ENCODE assay signal across 8 cellular contexts in the genomic region with DNA sequence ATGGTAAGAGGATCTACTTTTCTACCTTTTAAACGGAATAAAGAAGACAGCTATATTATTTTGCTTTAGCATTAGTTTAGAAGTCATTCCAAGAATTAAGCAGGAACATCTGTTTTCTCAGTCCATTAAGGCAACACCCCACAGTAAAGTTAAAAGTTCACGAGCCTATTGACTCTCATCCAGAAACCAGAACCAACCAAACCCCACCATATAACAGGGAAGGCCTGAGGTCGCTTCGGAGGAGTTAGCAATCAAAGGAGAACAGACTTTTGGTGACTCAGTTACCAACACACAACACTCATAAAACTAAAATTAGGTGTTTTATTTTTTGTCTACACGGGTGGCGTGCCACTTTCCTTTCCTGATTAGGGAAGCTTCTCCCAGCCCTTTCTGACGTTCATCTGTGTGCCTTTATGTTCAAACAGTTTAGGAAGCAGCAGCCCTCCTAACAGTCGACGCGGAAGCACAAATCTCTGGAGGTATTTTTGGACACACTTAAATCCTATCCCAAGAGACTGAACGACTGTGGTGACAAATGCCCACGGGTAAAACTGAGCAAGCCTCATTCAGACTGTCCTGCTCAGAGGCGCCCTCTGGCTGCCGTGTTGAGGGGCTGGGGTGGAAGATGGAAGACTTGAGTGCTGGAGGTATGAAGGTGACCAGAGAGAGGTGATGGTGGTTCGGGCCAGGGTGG. TPM values are rescaled to one million over a fixed set of nuclear protein-coding genes. Genes with fewer than 3 reads are reported as not detected.
DNase-seq lines count a peak whose midpoint lies in the region; ATAC-seq lines count a peak whose summit lies in the region.

No MANE protein-coding gene starts in this region.

- no peak overlapping the region for H2BK12ac ChIP-seq in mesenchymal stem cell (ENCODE audit: low read length in 2 of 2)

- no peak overlapping the region for H2AFZ ChIP-seq in mesenchymal stem cell (ENCODE audit: low read depth, low read length)

- no peak overlapping the region for H3K18ac ChIP-seq in mesenchymal stem cell (ENCODE audit: low read depth in 1 of 2, low read length in 2 of 2)

- H2AK5ac ChIP-seq in mesenchymal stem cell (ENCODE audit: low read length, severe bottlenecking), result no peak overlapping the region

- H3K36me3 ChIP-seq in mesenchymal stem cell (ENCODE audit: control insufficient read depth in 1 of 2, insufficient read depth in 2 of 2, low read depth in 1 of 2, low read length in 2 of 2), result no peaks in the 10 kb centered on the region

- no peak for ATAC-seq in GM18858 (IDR thresholded peaks at IDR 0.05; ENCODE audit: unreplicated experiment)

- WGBS in mesenchymal stem cell, result 43% methylated on average over 15 of the region's 15 CpGs

- peak overlapping the region; percentile 62 for H3K9ac ChIP-seq in mesenchymal stem cell (ENCODE audit: low read length)

- H3K9me3 ChIP-seq in mesenchymal stem cell (ENCODE audit: control insufficient read depth, low read length), result no peaks in the 10 kb centered on the region

- no peak overlapping the region for H2BK15ac ChIP-seq in mesenchymal stem cell (ENCODE audit: low read depth, poor library complexity, severe bottlenecking)

- peak overlapping the region in 1 of 2 experiments; percentile 40 for H3K4me3 ChIP-seq in mesenchymal stem cell (ENCODE audit: insufficient read depth in 1 of 2, low read depth in 1 of 2, low read length in 2 of 2)

- H3K4me1 ChIP-seq in mesenchymal stem cell (ENCODE audit: control insufficient read depth, insufficient read depth, low read depth, low read length), result no peaks in the 10 kb centered on the region

- H3K27me3 ChIP-seq in mesenchymal stem cell (ENCODE audit: control insufficient read depth in 1 of 2, insufficient read depth in 1 of 2, low read length in 2 of 2), result peaks cover 23 to 42% of the 10 kb centered on the region in 2 experiments

- no peak overlapping the region for H3K4me2 ChIP-seq in mesenchymal stem cell (ENCODE audit: low read length, poor library complexity, severe bottlenecking)

- no peak overlapping the region for H3K23ac ChIP-seq in mesenchymal stem cell (ENCODE audit: low read length in 2 of 2)

- H4K91ac ChIP-seq in mesenchymal stem cell (ENCODE audit: low read length), result no peak overlapping the region

- H2BK120ac ChIP-seq in mesenchymal stem cell (ENCODE audit: low read depth, low read length), result no peak overlapping the region

- no peak overlapping the region for H2BK5ac ChIP-seq in mesenchymal stem cell (ENCODE audit: low read depth, low read length, poor library complexity, severe bottlenecking)

- H4K8ac ChIP-seq in mesenchymal stem cell (ENCODE audit: low read length), result no peak overlapping the region

- no peak overlapping the region for H3K14ac ChIP-seq in mesenchymal stem cell (ENCODE audit: low read length in 2 of 2)

- H3K79me1 ChIP-seq in mesenchymal stem cell (replicated peaks; ENCODE audit: low read length, poor library complexity, severe bottlenecking), result no peaks in the 10 kb centered on the region

- peak; percentile 60 for DNase-seq in NCI-H1436 (lab: John Stamatoyannopoulos, UW)
- no peak for DNase-seq in NCI-H1436 treated with DMSO at 0.1 percent for 48 hours (lab: John Stamatoyannopoulos, UW)
- peak; percentile 37 for DNase-seq in NCI-H345 (lab: John Stamatoyannopoulos, UW)
- peak; percentile 74 to 79 for DNase-seq in activated CD4-positive, alpha-beta T cell treated with anti-CD3 and anti-CD28 coated beads, Interleukin-2, amount 50 U/mL, for 4 hours
- DNase-seq in effector CD4-positive, alpha-beta T cell, result peak; percentile 65
- DNase-seq in mesenchymal stem cell, result peak; percentile 56
- peak; percentile 66 for DNase-seq in stimulated activated CD8-positive, alpha-beta memory T cell treated with anti-CD3 and anti-CD28 coated beads, Interleukin-4, amount 100 ng/mL, for 24 hours (ENCODE audit: low read depth)

- H3K27ac ChIP-seq in mesenchymal stem cell (ENCODE audit: low read length, poor library complexity, severe bottlenecking), result no peak overlapping the region

- no peak overlapping the region for H3K4ac ChIP-seq in mesenchymal stem cell (ENCODE audit: low read depth in 1 of 2, low read length in 2 of 2)

RNA-seq across cellular contexts. Expression of a gene that starts 8.6 kb away (rescaled TPM):
- polyA plus RNA-seq in mesenchymal stem cell (2013, experiment 1 of 2), result not detected
- polyA plus RNA-seq in mesenchymal stem cell (2013, experiment 2 of 2), result not detected

RNA-seq across cellular contexts. Expression of a gene that starts 9.0 kb away (rescaled TPM):
- 0.03 TPM for polyA plus RNA-seq in mesenchymal stem cell (2013, experiment 1 of 2)
- 0.03 TPM for polyA plus RNA-seq in mesenchymal stem cell (2013, experiment 2 of 2)

RNA-seq across cellular contexts. Expression of a gene that starts 55.8 kb away (rescaled TPM):
- not detected for polyA plus RNA-seq in mesenchymal stem cell (2013, experiment 1 of 2)
- not detected for polyA plus RNA-seq in mesenchymal stem cell (2013, experiment 2 of 2)
